11 cellular contexts compared by ENCODE assay signal in genomic region chr14:56723418-56723817, GRCh38.
"Had no signal": no experiment of that assay in that cellular context is flagged by ENCODE, and none has a peak within 500 bp of the region (broad histone marks: within the 10 kb centered on the region; RNA-seq: fewer than 3 reads in every experiment).

No MANE protein-coding gene starts in this region.

- H3K27ac ChIP-seq: GM23248, HL-60, KMS-11 had no signal

- DNase-seq: GM23248, H9, HCEC 1CT, HFFc6, IMR-90, Karpas-422, KBM-7 had no signal

- FAIRE-seq: H1, H54 had no signal

- H3K4me2 ChIP-seq: KMS-11 had no signal

- H3K4me3 ChIP-seq: GM23248 had no signal
